ENCODE assay signal across 8 cellular contexts in genomic region chr22:39520054-39520873, GRCh38. TPM values are rescaled to one million over a fixed set of nuclear protein-coding genes. Genes with fewer than 3 reads are reported as not detected.
DNase-seq lines count a peak whose midpoint lies in the region; ATAC-seq and TF ChIP-seq lines count a peak whose summit lies in the region.

Gene ATF4 (plus strand): TSS chr22:39520562. CDS start chr22:39521446, 884 bp downstream.

- TF ChIP-seq POLR2A in ovary (IDR thresholded peaks at IDR 0.05) (peak; percentile 99), thyroid gland (IDR thresholded peaks at IDR 0.05) (peak; percentile 88 to 96)

- H3K27ac ChIP-seq in ovary (peak within 1 kb of the TSS; percentile 86 to 95), thyroid gland (peak within 1 kb of the TSS; percentile 99)

- H3K27me3 ChIP-seq in ovary (no peaks in the 10 kb centered on the region), thyroid gland (no peaks in the 10 kb centered on the region)

- TF ChIP-seq CTCF in GM12864 (IDR thresholded peaks at IDR 0.05; ENCODE audit: low read depth, low read length, missing control alignments), result no peak
- peak in 2 of 3 donors; percentile 14 to 35 for TF ChIP-seq CTCF in ovary (IDR thresholded peaks at IDR 0.05)
- TF ChIP-seq CTCF in thyroid gland (IDR thresholded peaks at IDR 0.05), result no peak

- peak within 1 kb of the TSS; percentile 67 for H3K4me3 ChIP-seq in GM12864 (ENCODE audit: low read depth, low read length)
- peak within 1 kb of the TSS; percentile 100 for H3K4me3 ChIP-seq in ovary
- H3K4me3 ChIP-seq in thyroid gland (replicated peaks in 1 of 3), result peak within 1 kb of the TSS; percentile 98 to 100 (median 99)

- no peak for TF ChIP-seq EP300 in ovary (IDR thresholded peaks at IDR 0.05)

- peak; percentile 99 for DNase-seq in GM12864 (ENCODE audit: low read depth)
- DNase-seq in NCI-H1417 (lab: John Stamatoyannopoulos, UW), result peak; percentile 94 to 98 (median 97)
- peak; percentile 91 to 96 for DNase-seq in SW 1271 (lab: John Stamatoyannopoulos, UW)
- DNase-seq in activated naive CD8-positive, alpha-beta T cell treated with anti-CD3 and anti-CD28 coated beads, Interleukin-2, amount 50 U/mL, for 16 hours (ENCODE audit: low read depth, low spot score), result peak; percentile 89
- DNase-seq in head of caudate nucleus, result peak; percentile 87 to 98 (median 95)
- DNase-seq in ovary, result peak; percentile 97 to 98 (median 98)
- DNase-seq in thyroid gland, result peak; percentile 99

- H3K9me3 ChIP-seq in ovary (no peaks in the 10 kb centered on the region), thyroid gland (no peaks in the 10 kb centered on the region)

- H3K4me1 ChIP-seq in ovary (ENCODE audit: insufficient read depth) (peaks cover 13% of the 10 kb centered on the region), thyroid gland (peaks cover 28 to 44% of the 10 kb centered on the region in 2 donors)

- no peaks in the 10 kb centered on the region for H3K36me3 ChIP-seq in ovary
- H3K36me3 ChIP-seq in thyroid gland, result peaks cover 38 to 47% of the 10 kb centered on the region in 2 donors

- 0 to 1% (median 0%) methylated on average over 62 to 74 of the region's 74 CpGs for WGBS in ovary, 3 donors
- 0 to 1% methylated on average over 40 to 48 of the region's 74 CpGs for WGBS in thyroid gland, 2 donors

- intact Hi-C loops in head of caudate nucleus (cut with DNase I) (loop anchor here (2.0 kb wide), 1 partner anchor 17 kb away; the partner anchor contains the start of gene MIEF1), ovary (cut with DNase I) (loop anchor here (5.0 to 10.0 kb wide), 6 partner anchors 115 to 655 kb away; partner anchors contain the start of genes RPL3 (in 3 of the 4), CBX7 (in 1 of the 4) and SYNGR1 (in 1 of the 4)), thyroid gland (cut with DNase I) (loop anchor here (10.0 kb wide), 1 partner anchor 275 kb away; the partner anchor contains the start of gene PDGFB)

- ATAC-seq in HG02759 (IDR thresholded peaks at IDR 0.05; ENCODE audit: unreplicated experiment), result peak; percentile 82

RNA-seq across cellular contexts. Expression of gene ATF4, which starts in this region (rescaled TPM):
- total RNA-seq in ovary, result 100 to 1,000 TPM; 212 to 611 (median 246) TPM
- polyA plus RNA-seq in ovary, result 100 to 1,000 TPM; 393 to 398 TPM
- total RNA-seq in thyroid gland, result 100 to 1,000 TPM; 173 to 273 (median 210) TPM

Comparison
In these comparisons a context has a peak if more than half of its experiments do, and no peak if none do; other contexts are left out.
1. Peak in every context shown above with its lines: DNase-seq, ATAC-seq, H3K4me3 ChIP-seq and H3K27ac ChIP-seq.
2. CTCF ChIP-seq: peak in ovary (2 of 3); none in GM12864 (single experiment) and thyroid gland (0 of 6).